24 cellular contexts compared by ENCODE assay signal in the genomic region with DNA sequence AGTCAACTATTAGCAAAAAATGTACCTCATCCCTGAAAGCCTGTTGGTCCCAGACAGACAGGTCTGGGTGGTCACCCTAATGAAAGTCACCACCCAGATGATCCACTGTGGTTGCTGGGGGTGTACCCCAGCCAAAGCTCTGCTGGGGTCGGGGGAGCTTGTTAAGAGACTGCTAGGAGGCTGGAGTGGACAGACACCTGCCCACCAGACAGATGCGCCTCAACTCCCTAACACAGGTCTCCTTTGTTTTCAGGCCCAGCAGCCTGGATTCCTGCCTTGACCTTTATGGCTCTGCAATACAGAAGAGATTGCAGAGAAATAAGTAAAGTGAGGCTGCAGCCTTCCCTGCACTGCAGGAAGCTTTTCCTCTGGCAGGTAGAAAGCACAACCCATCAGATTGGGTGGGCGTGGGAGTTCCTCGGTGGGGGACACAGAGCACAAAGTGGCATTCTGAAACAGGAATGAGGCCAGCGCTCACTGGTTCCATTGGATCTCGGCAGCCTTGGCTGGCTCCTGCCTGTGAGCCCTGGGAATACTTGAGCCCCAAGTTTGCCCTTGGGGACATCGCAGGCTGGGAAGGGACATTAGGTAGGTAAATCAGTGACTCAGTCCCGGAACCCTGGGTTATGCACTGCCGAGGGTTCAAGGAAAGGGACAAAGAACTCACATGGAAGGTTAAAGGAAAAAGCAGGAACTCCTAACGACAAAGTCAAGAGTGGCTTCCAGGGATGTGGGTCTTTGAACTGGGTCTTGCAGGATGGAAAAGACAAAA. TPM values are rescaled to one million over a fixed set of nuclear protein-coding genes. Genes with fewer than 3 reads are reported as not detected.
DNase-seq lines count a peak whose midpoint lies in the region; TF ChIP-seq lines count a peak whose summit lies in the region.
"Had no signal": no experiment of that assay in that cellular context is flagged by ENCODE, and none has a peak within 500 bp of the region (broad histone marks: within the 10 kb centered on the region; RNA-seq: fewer than 3 reads in every experiment).

No MANE protein-coding gene starts in this region.

- CTCF ChIA-PET in MCF 10A (lab: Yijun Ruan, JAX) = interaction anchor here (0.6 to 0.9 kb wide), 3 partner anchors 15 to 353 kb away, joined by 3 to 4 read pairs (median 3); no protein-coding TSS in a partner anchor

- H3K27me3 Mint-ChIP-seq in MCF 10A (ENCODE audit: insufficient read depth, unreplicated experiment) (no peaks in the 10 kb centered on the region), CD14-positive monocyte (ENCODE audit: low read depth in 3 of 3) (peaks cover 0 to 4% (median 2%) of the 10 kb centered on the region in 3 donors)

- H3K9me3 Mint-ChIP-seq in MCF 10A (ENCODE audit: unreplicated experiment) (no peaks in the 10 kb centered on the region), CD14-positive monocyte (peaks cover 0 to 2% (median 0%) of the 10 kb centered on the region in 7 donors)
- H3K9me3 Mint-ChIP-seq: CD4-positive, alpha-beta T cell; stimulated activated naive B cell treated with anti-CD40 and anti-IgM and Interleukin-4, amounts not matched to agents 10 μg/mL and 1 μg/mL and 100 μg/mL, for 72 hours had no signal

- peak overlapping the region in 1 of 2 donors; percentile 61 for H3K27ac ChIP-seq in breast epithelium
- no peak overlapping the region for H3K27ac ChIP-seq in colonic mucosa
- peak overlapping the region; percentile 93 for H3K27ac ChIP-seq in mesodermal cell (ENCODE audit: low read depth, low read length, severe bottlenecking)
- peak overlapping the region; percentile 21 for H3K27ac ChIP-seq in subcutaneous abdominal adipose tissue (ENCODE audit: low read depth, low read length)
- H3K27ac ChIP-seq: WERI-Rb-1 had no signal

- no peak for DNase-seq in MCF 10A (ENCODE audit: unreplicated experiment)
- DNase-seq in breast epithelium (ENCODE audit: low spot score in 2 of 2) = no peak
- peak; percentile 11 for DNase-seq in colonic mucosa
- no peak for DNase-seq in NCI-H524 treated with DMSO at 0.1 percent for 48 hours (lab: John Stamatoyannopoulos, UW)
- no peak for DNase-seq in CD14-positive monocyte (ENCODE audit: low spot score)
- no peak for DNase-seq in cerebellar cortex (ENCODE audit: low spot score)
- DNase-seq: activated CD4-positive, alpha-beta memory T cell treated with anti-CD3 and anti-CD28 coated beads, Interleukin-2, amount 10 ng/mL, durations not matched to agents 7 days and 5 days; CD4-positive, alpha-beta T cell; central memory CD4-positive, alpha-beta T cell; DND-41; effector memory CD4-positive, alpha-beta T cell; NCI-H1436 treated with DMSO at 0.1 percent for 48 hours; NCI-H345; SHP77 treated with DMSO at 0.1 percent for 48 hours; stimulated activated CD4-positive, alpha-beta T cell treated with anti-CD3 and anti-CD28 coated beads, Interleukin-15, amount 100 ng/mL, for 24 hours; stimulated activated naive B cell treated with anti-CD40 and anti-IgM and Interleukin-4, amounts not matched to agents 10 μg/mL and 1 μg/mL and 100 μg/mL, for 72 hours; T-helper 17 cell had no signal

- WGBS in mesodermal cell (ENCODE audit: insufficient coverage in 2 of 2), 2 experiments = 71 to 77% methylated on average over 7 to 9 of the region's 10 CpGs

- no peak overlapping the region for H3K4me3 ChIP-seq in breast epithelium
- no peak overlapping the region for H3K4me3 ChIP-seq in colonic mucosa
- no peak overlapping the region for H3K4me3 ChIP-seq in mesodermal cell (ENCODE audit: extremely low read depth, insufficient read depth, low read length, poor library complexity, severe bottlenecking)
- H3K4me3 ChIP-seq in subcutaneous abdominal adipose tissue (ENCODE audit: low read depth in 1 of 5, low read length in 5 of 5) = peak overlapping the region in 1 of 5 donors; percentile 11
- H3K4me3 ChIP-seq: adrenal gland, transverse colon had no signal

- no TSS peak for BruUV-seq in MCF 10A (replicated peaks; lab: Mats Ljungman, UMichigan)

- H3K4me3 Mint-ChIP-seq in MCF 10A (ENCODE audit: unreplicated experiment) = no peak overlapping the region
- H3K4me3 Mint-ChIP-seq in CD14-positive monocyte = no peak overlapping the region
- H3K4me3 Mint-ChIP-seq: activated CD4-positive, alpha-beta memory T cell treated with anti-CD3 and anti-CD28 coated beads, Interleukin-2, amount 10 ng/mL, durations not matched to agents 7 days and 5 days; CD4-positive, alpha-beta T cell; stimulated activated naive B cell treated with anti-CD40 and anti-IgM and Interleukin-4, amounts not matched to agents 10 μg/mL and 1 μg/mL and 100 μg/mL, for 72 hours; T-helper 17 cell had no signal

- no peaks in the 10 kb centered on the region for H3K4me1 ChIP-seq in breast epithelium
- no peaks in the 10 kb centered on the region for H3K4me1 ChIP-seq in colonic mucosa
- H3K4me1 ChIP-seq in mesodermal cell (ENCODE audit: control insufficient read depth, insufficient read depth, low read length, poor library complexity, severe bottlenecking) = peaks cover 29% of the 10 kb centered on the region
- H3K4me1 ChIP-seq in subcutaneous abdominal adipose tissue (ENCODE audit: control insufficient read depth in 5 of 5, insufficient read depth in 5 of 5, low read length in 5 of 5) = peaks cover 5 to 67% (median 44%) of the 10 kb centered on the region in 5 donors

- H3K27me3 ChIP-seq in breast epithelium (no peaks in the 10 kb centered on the region), colonic mucosa (no peaks in the 10 kb centered on the region), subcutaneous abdominal adipose tissue (ENCODE audit: control insufficient read depth in 5 of 5, insufficient read depth in 4 of 5, low read length in 5 of 5) (no peaks in the 10 kb centered on the region)
- H3K27me3 ChIP-seq: adrenal gland, transverse colon had no signal

- H3K27ac Mint-ChIP-seq in MCF 10A (ENCODE audit: low read depth, unreplicated experiment) (peak overlapping the region; percentile 47), CD14-positive monocyte (peak overlapping the region in 1 of 7 donors; percentile 28)
- H3K27ac Mint-ChIP-seq: activated CD4-positive, alpha-beta memory T cell treated with anti-CD3 and anti-CD28 coated beads, Interleukin-2, amount 10 ng/mL, durations not matched to agents 7 days and 5 days; CD4-positive, alpha-beta T cell; stimulated activated naive B cell treated with anti-CD40 and anti-IgM and Interleukin-4, amounts not matched to agents 10 μg/mL and 1 μg/mL and 100 μg/mL, for 72 hours; T-helper 17 cell had no signal

- H3K9me3 ChIP-seq in breast epithelium (no peaks in the 10 kb centered on the region), colonic mucosa (no peaks in the 10 kb centered on the region), mesodermal cell (ENCODE audit: control insufficient read depth, low read length) (no peaks in the 10 kb centered on the region), subcutaneous abdominal adipose tissue (ENCODE audit: control insufficient read depth in 5 of 5, low read length in 5 of 5) (no peaks in the 10 kb centered on the region)
- H3K9me3 ChIP-seq: adrenal gland, transverse colon had no signal

- H3K4me1 Mint-ChIP-seq in MCF 10A (ENCODE audit: insufficient read depth, unreplicated experiment) (peaks cover 21% of the 10 kb centered on the region), CD14-positive monocyte (no peaks in the 10 kb centered on the region)
- H3K4me1 Mint-ChIP-seq: activated CD4-positive, alpha-beta memory T cell treated with anti-CD3 and anti-CD28 coated beads, Interleukin-2, amount 10 ng/mL, durations not matched to agents 7 days and 5 days; stimulated activated naive B cell treated with anti-CD40 and anti-IgM and Interleukin-4, amounts not matched to agents 10 μg/mL and 1 μg/mL and 100 μg/mL, for 72 hours had no signal

- intact Hi-C loops in MCF 10A (cut with micrococcal nuclease) = no loop called here
- intact Hi-C loops in breast epithelium (cut with DNase I; ENCODE audit: low total_unique reads) = no loop called here
- intact Hi-C loops in colonic mucosa (cut with DNase I) = no loop called here
- intact Hi-C loops in CD14-positive monocyte (cut with micrococcal nuclease) = no loop called here

- no peak for TF ChIP-seq CTCF in MCF 10A (IDR thresholded peaks at IDR 0.05; ENCODE audit: unreplicated experiment)
- no peak for TF ChIP-seq CTCF in breast epithelium (IDR thresholded peaks at IDR 0.05)
- no peak for TF ChIP-seq CTCF in colonic mucosa (IDR thresholded peaks at IDR 0.05)
- no peak for TF ChIP-seq CTCF in CD14-positive monocyte (IDR thresholded peaks at IDR 0.05)

- TF ChIP-seq POLR2A in breast epithelium (IDR thresholded peaks at IDR 0.05) = no peak

- no peaks in the 10 kb centered on the region for H3K36me3 ChIP-seq in breast epithelium
- no peaks in the 10 kb centered on the region for H3K36me3 ChIP-seq in colonic mucosa
- no peaks in the 10 kb centered on the region for H3K36me3 ChIP-seq in mesodermal cell (ENCODE audit: control insufficient read depth, insufficient read depth, low read length)
- H3K36me3 ChIP-seq in subcutaneous abdominal adipose tissue (ENCODE audit: control insufficient read depth in 5 of 5, insufficient read depth in 5 of 5, low read length in 5 of 5) = no peaks in the 10 kb centered on the region
- H3K36me3 ChIP-seq: adrenal gland, transverse colon, WERI-Rb-1 had no signal

- H3K9ac ChIP-seq in colonic mucosa (ENCODE audit: low read depth in 2 of 2, low read length in 2 of 2) (no peak overlapping the region), subcutaneous abdominal adipose tissue (ENCODE audit: low read length in 5 of 5) (no peak overlapping the region)

- H3K36me3 Mint-ChIP-seq in MCF 10A (ENCODE audit: insufficient read depth, unreplicated experiment) (no peaks in the 10 kb centered on the region), CD14-positive monocyte (no peaks in the 10 kb centered on the region)
- H3K36me3 Mint-ChIP-seq: stimulated activated naive B cell treated with anti-CD40 and anti-IgM and Interleukin-4, amounts not matched to agents 10 μg/mL and 1 μg/mL and 100 μg/mL, for 72 hours had no signal

- POLR2A ChIA-PET in MCF 10A (lab: Yijun Ruan, JAX) = interaction anchor here (3.1 kb wide), 1 partner anchor 17 kb away, joined by 13 read pairs; a partner anchor contains a TSS

RNA-seq across cellular contexts. Expression of a gene that starts 18.0 kb away (rescaled TPM):
- total RNA-seq in MCF 10A (2022) (0.12 TPM in 2 replicates), breast epithelium (under 1 TPM in 1 of 3 donors, not detected in 2; 0.44 TPM), colonic mucosa (1 to 10 TPM; 1.3 to 4.1 TPM)
- 0.92 TPM for polyA plus RNA-seq in mesodermal cell (2013, experiment 1 of 2)
- polyA plus RNA-seq in mesodermal cell (2013, experiment 2 of 2) = 0.71 TPM
- polyA plus RNA-seq in CD14-positive monocyte = not detected
- total RNA-seq: CD4-positive, alpha-beta T cell; T-helper 17 cell had no signal

RNA-seq across cellular contexts. Expression of a gene that starts 53.9 kb away (rescaled TPM):
- not detected in 2 replicates for total RNA-seq in MCF 10A (2022)
- total RNA-seq in breast epithelium = not detected
- total RNA-seq in colonic mucosa = not detected
- polyA plus RNA-seq in mesodermal cell (2013, experiment 1 of 2) = not detected
- not detected for polyA plus RNA-seq in mesodermal cell (2013, experiment 2 of 2)
- polyA plus RNA-seq in CD14-positive monocyte = not detected
- total RNA-seq: activated CD4-positive, alpha-beta memory T cell treated with anti-CD3 and anti-CD28 coated beads, Interleukin-2, amount 10 ng/mL, durations not matched to agents 7 days and 5 days; CD4-positive, alpha-beta T cell; kidney epithelial cell; M059J; T-helper 17 cell; transverse colon had no signal
- polyA plus RNA-seq: adrenal gland had no signal
